1 cellular context compared by ENCODE assay signal in the genomic region with DNA sequence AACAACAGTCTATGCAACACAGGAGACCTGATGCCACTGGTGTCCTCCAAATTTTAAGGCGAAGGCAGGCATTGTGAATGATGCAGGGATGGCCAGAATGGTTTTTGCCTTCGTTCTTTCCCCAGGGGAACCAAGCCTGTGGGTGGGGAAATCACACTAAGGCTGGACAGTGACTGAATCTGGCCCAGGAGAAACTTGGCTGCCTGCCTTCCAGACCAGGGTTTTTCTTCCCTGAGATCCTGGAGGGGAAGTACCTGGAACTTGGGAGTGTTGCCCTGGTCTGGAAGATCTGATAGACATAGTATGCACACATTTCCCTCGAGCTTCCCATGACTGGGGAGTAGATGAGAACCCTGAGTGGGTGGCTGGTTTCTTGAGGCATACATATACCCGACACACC.
TF ChIP-seq lines count a peak whose summit lies in the region.

No MANE protein-coding gene starts in this region.

TF ChIP-seq in IMR-90, 13 proteins besides CTCF, POLR2A, EP300 and RAD21:
- TF ChIP-seq, protein P1, sequence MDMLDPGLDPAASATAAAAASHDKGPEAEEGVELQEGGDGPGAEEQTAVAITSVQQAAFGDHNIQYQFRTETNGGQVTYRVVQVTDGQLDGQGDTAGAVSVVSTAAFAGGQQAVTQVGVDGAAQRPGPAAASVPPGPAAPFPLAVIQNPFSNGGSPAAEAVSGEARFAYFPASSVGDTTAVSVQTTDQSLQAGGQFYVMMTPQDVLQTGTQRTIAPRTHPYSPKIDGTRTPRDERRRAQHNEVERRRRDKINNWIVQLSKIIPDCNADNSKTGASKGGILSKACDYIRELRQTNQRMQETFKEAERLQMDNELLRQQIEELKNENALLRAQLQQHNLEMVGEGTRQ (IDR thresholded peaks at IDR 0.05; ENCODE audit: low read depth, low read length), result no peak
- TF ChIP-seq, protein P2, sequence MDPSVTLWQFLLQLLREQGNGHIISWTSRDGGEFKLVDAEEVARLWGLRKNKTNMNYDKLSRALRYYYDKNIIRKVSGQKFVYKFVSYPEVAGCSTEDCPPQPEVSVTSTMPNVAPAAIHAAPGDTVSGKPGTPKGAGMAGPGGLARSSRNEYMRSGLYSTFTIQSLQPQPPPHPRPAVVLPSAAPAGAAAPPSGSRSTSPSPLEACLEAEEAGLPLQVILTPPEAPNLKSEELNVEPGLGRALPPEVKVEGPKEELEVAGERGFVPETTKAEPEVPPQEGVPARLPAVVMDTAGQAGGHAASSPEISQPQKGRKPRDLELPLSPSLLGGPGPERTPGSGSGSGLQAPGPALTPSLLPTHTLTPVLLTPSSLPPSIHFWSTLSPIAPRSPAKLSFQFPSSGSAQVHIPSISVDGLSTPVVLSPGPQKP (IDR thresholded peaks at IDR 0.05; ENCODE audit: borderline replicate concordance, low read depth, low read length), result no peak
- TF ChIP-seq NFE2L2 (IDR thresholded peaks at IDR 0.05; ENCODE audit: low read depth, low read length) (no peak), MAFK (IDR thresholded peaks at IDR 0.05; ENCODE audit: low read depth, low read length) (no peak), MXI1 (IDR thresholded peaks at IDR 0.05; ENCODE audit: borderline replicate concordance, low read depth, low read length) (no peak), SMC3 (IDR thresholded peaks at IDR 0.05; ENCODE audit: low read depth, low read length) (no peak), BHLHE40 (IDR thresholded peaks at IDR 0.05; ENCODE audit: low read depth, low read length) (no peak), FOS (IDR thresholded peaks at IDR 0.05; ENCODE audit: low read depth, low read length) (no peak)
